Comparison of ENCODE assay signal across 10 cellular contexts in genomic region chr3:165339753-165340152, GRCh38.
DNase-seq lines count a peak whose midpoint lies in the region; ATAC-seq and TF ChIP-seq lines count a peak whose summit lies in the region.
"Had no signal": no experiment of that assay in that cellular context is flagged by ENCODE, and none has a peak within 500 bp of the region (broad histone marks: within the 10 kb centered on the region; RNA-seq: fewer than 3 reads in every experiment).

No MANE protein-coding gene starts in this region.

- POLR2A ChIA-PET in naive thymus-derived CD4-positive, alpha-beta T cell (lab: Charles Lee): no interaction called here
- POLR2A ChIA-PET in naive thymus-derived CD8-positive, alpha-beta T cell (lab: Charles Lee): no interaction called here

- H3K36me3 Mint-ChIP-seq in naive thymus-derived CD4-positive, alpha-beta T cell: peaks cover 0 to 4% (median 0%) of the 10 kb centered on the region in 5 donors
- no peaks in the 10 kb centered on the region for H3K36me3 Mint-ChIP-seq in naive thymus-derived CD8-positive, alpha-beta T cell

- CTCF ChIA-PET in naive thymus-derived CD4-positive, alpha-beta T cell (lab: Charles Lee): interaction anchor here (0.7 kb wide), 1 partner anchor 10 kb away, joined by 3 read pairs; no protein-coding TSS in a partner anchor

- no peak overlapping the region for H3K4me3 ChIP-seq in RWPE2 (ENCODE audit: severe bottlenecking)
- no peak overlapping the region for H3K4me3 ChIP-seq in naive thymus-derived CD4-positive, alpha-beta T cell (ENCODE audit: low read length)
- no peak overlapping the region for H3K4me3 ChIP-seq in colonic mucosa
- H3K4me3 ChIP-seq: stomach had no signal

- ATAC-seq in RWPE2 (ENCODE audit: low read depth): no peak
- no peak for ATAC-seq in naive thymus-derived CD4-positive, alpha-beta T cell
- ATAC-seq in naive thymus-derived CD8-positive, alpha-beta T cell: no peak

- intact Hi-C loops in naive thymus-derived CD4-positive, alpha-beta T cell (cut with micrococcal nuclease): no loop called here
- intact Hi-C loops in colonic mucosa (cut with DNase I): no loop called here

- H3K36me3 ChIP-seq in RWPE2 (ENCODE audit: low read depth) (no peaks in the 10 kb centered on the region), colonic mucosa (no peaks in the 10 kb centered on the region)
- no peaks in the 10 kb centered on the region for H3K36me3 ChIP-seq in naive thymus-derived CD4-positive, alpha-beta T cell (ENCODE audit: control insufficient read depth in 2 of 3, insufficient read depth in 3 of 3, low read length in 3 of 3)
- H3K36me3 ChIP-seq: stomach had no signal

- H3K9ac ChIP-seq in colonic mucosa (ENCODE audit: low read depth in 2 of 2, low read length in 2 of 2): no peak overlapping the region

- H3K4me1 ChIP-seq in RWPE2 (ENCODE audit: insufficient read depth, poor library complexity, severe bottlenecking) (no peaks in the 10 kb centered on the region), colonic mucosa (no peaks in the 10 kb centered on the region)
- H3K4me1 ChIP-seq in naive thymus-derived CD4-positive, alpha-beta T cell (ENCODE audit: control insufficient read depth in 2 of 2, insufficient read depth in 2 of 2, low read length in 2 of 2): no peaks in the 10 kb centered on the region
- H3K4me1 ChIP-seq: stomach had no signal

- H3K27me3 ChIP-seq in RWPE2 (ENCODE audit: insufficient read depth, poor library complexity, severe bottlenecking): no peaks in the 10 kb centered on the region
- no peaks in the 10 kb centered on the region for H3K27me3 ChIP-seq in naive thymus-derived CD4-positive, alpha-beta T cell (ENCODE audit: control insufficient read depth in 2 of 2, insufficient read depth in 2 of 2, low read length in 2 of 2)
- H3K27me3 ChIP-seq in colonic mucosa: no peaks in the 10 kb centered on the region
- H3K27me3 ChIP-seq: stomach had no signal

- no peaks in the 10 kb centered on the region for H3K4me1 Mint-ChIP-seq in naive thymus-derived CD4-positive, alpha-beta T cell
- no peaks in the 10 kb centered on the region for H3K4me1 Mint-ChIP-seq in naive thymus-derived CD8-positive, alpha-beta T cell

- H3K27ac ChIP-seq in RWPE2 (ENCODE audit: poor library complexity, severe bottlenecking): no peak overlapping the region
- H3K27ac ChIP-seq in naive thymus-derived CD4-positive, alpha-beta T cell (ENCODE audit: low read depth, low read length): no peak overlapping the region
- H3K27ac ChIP-seq in colonic mucosa: no peak overlapping the region
- H3K27ac ChIP-seq: stomach had no signal

- no peak overlapping the region for H3K27ac Mint-ChIP-seq in naive thymus-derived CD4-positive, alpha-beta T cell
- H3K27ac Mint-ChIP-seq in naive thymus-derived CD8-positive, alpha-beta T cell: no peak overlapping the region

- H3K27me3 Mint-ChIP-seq in naive thymus-derived CD4-positive, alpha-beta T cell: no peaks in the 10 kb centered on the region
- no peaks in the 10 kb centered on the region for H3K27me3 Mint-ChIP-seq in naive thymus-derived CD8-positive, alpha-beta T cell

- H3K4me3 Mint-ChIP-seq in naive thymus-derived CD4-positive, alpha-beta T cell: no peak overlapping the region
- H3K4me3 Mint-ChIP-seq in naive thymus-derived CD8-positive, alpha-beta T cell: no peak overlapping the region

- H3K9me3 ChIP-seq in RWPE2 (ENCODE audit: severe bottlenecking) (no peaks in the 10 kb centered on the region), colonic mucosa (no peaks in the 10 kb centered on the region)
- H3K9me3 ChIP-seq in naive thymus-derived CD4-positive, alpha-beta T cell (ENCODE audit: control insufficient read depth in 2 of 3, low read length in 3 of 3): no peaks in the 10 kb centered on the region
- H3K9me3 ChIP-seq: stomach had no signal

- peak; percentile 31 for DNase-seq in COR-L47 (lab: John Stamatoyannopoulos, UW)
- DNase-seq in H4 (ENCODE audit: low spot score): peak; percentile 28
- DNase-seq in RWPE2 (ENCODE audit: low spot score): no peak
- DNase-seq in iPS-NIHi11 (ENCODE audit: low spot score): peak; percentile 8
- DNase-seq in naive thymus-derived CD4-positive, alpha-beta T cell: no peak
- DNase-seq in T-helper 1 cell: no peak
- no peak for DNase-seq in colonic mucosa
- DNase-seq in naive thymus-derived CD8-positive, alpha-beta T cell: no peak
- DNase-seq: activated naive CD4-positive, alpha-beta T cell treated with anti-CD3 and anti-CD28 coated beads, Interleukin-2, amount 50 U/mL, for 16 hours; stomach had no signal

- peaks cover 0 to 13% (median 6%) of the 10 kb centered on the region in 11 donors for H3K9me3 Mint-ChIP-seq in naive thymus-derived CD4-positive, alpha-beta T cell
- H3K9me3 Mint-ChIP-seq in naive thymus-derived CD8-positive, alpha-beta T cell: peaks cover 0 to 15% (median 3%) of the 10 kb centered on the region in 9 donors

- TF ChIP-seq CTCF in RWPE2 (IDR thresholded peaks at IDR 0.05; ENCODE audit: poor library complexity, severe bottlenecking) (peak; percentile 55), colonic mucosa (IDR thresholded peaks at IDR 0.05) (no peak)

Comparison
In these comparisons a context has a peak if more than half of its experiments do, and no peak if none do; other contexts are left out.
1. DNase-seq: peak in COR-L47 (single experiment), H4 (single experiment) and iPS-NIHi11 (single experiment); none in RWPE2 (single experiment), naive thymus-derived CD4-positive, alpha-beta T cell (0 of 9), T-helper 1 cell (0 of 5), colonic mucosa (single experiment) and naive thymus-derived CD8-positive, alpha-beta T cell (0 of 10).